13 cellular contexts compared by ENCODE assay signal in the genomic region with DNA sequence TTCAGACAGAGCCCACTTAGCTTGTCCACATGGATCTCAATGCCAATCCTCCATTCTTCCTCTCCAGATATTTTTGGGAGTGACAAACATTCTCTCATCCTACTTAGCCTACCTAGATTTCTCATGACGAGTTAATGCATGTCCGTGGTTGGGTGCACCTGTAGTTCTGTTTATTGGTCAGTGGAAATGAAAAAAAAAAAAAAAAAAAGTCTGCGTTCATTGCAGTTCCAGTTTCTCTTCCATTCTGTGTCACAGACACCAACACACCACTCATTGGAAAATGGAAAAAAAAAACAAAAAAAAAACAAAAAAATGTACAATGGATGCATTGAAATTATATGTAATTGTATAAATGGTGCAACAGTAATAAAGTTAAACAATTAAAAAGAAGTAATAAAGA. TPM values are rescaled to one million over a fixed set of nuclear protein-coding genes. Genes with fewer than 3 reads are reported as not detected.
DNase-seq lines count a peak whose midpoint lies in the region; ATAC-seq and TF ChIP-seq lines count a peak whose summit lies in the region.
"Had no signal": no experiment of that assay in that cellular context is flagged by ENCODE, and none has a peak within 500 bp of the region (broad histone marks: within the 10 kb centered on the region; RNA-seq: fewer than 3 reads in every experiment).

No MANE protein-coding gene starts in this region.

- no peak overlapping the region for H3K4me3 ChIP-seq in MG63

- H3K36me3 Mint-ChIP-seq in glutamatergic neuron (ENCODE audit: unreplicated experiment), result peaks cover 9% of the 10 kb centered on the region
- H3K36me3 Mint-ChIP-seq in activated CD8-positive, alpha-beta memory T cell treated with anti-CD3 and anti-CD28 coated beads, Interleukin-2, amount 10 ng/mL, durations not matched to agents 7 days and 5 days, result no peaks in the 10 kb centered on the region

- TF ChIP-seq CTCF in glutamatergic neuron (IDR thresholded peaks at IDR 0.05; ENCODE audit: partially characterized antibody, unreplicated experiment), result no peak

- intact Hi-C loops in posterior cingulate gyrus (cut with DNase I), result no loop called here

- H3K27ac Mint-ChIP-seq in glutamatergic neuron (ENCODE audit: unreplicated experiment), result no peak overlapping the region
- H3K27ac Mint-ChIP-seq in activated CD8-positive, alpha-beta memory T cell treated with anti-CD3 and anti-CD28 coated beads, Interleukin-2, amount 10 ng/mL, durations not matched to agents 7 days and 5 days, result no peak overlapping the region
- H3K27ac Mint-ChIP-seq: CD4-positive, alpha-beta T cell had no signal

- peak; percentile 84 for ATAC-seq in GM18870 (IDR thresholded peaks at IDR 0.05; ENCODE audit: unreplicated experiment)
- ATAC-seq in GM21529 (IDR thresholded peaks at IDR 0.05; ENCODE audit: unreplicated experiment), result peak; percentile 69
- peak; percentile 55 for ATAC-seq in HG03103 (IDR thresholded peaks at IDR 0.05; ENCODE audit: low read depth, unreplicated experiment)
- ATAC-seq in left lobe of liver, result no peak
- no peak for ATAC-seq in activated CD8-positive, alpha-beta memory T cell treated with anti-CD3 and anti-CD28 coated beads, Interleukin-2, amount 10 ng/mL, durations not matched to agents 7 days and 5 days

- CTCF ChIA-PET in activated CD8-positive, alpha-beta memory T cell treated with anti-CD3 and anti-CD28 coated beads, Interleukin-2, amount 10 ng/mL, durations not matched to agents 7 days and 5 days (lab: Charles Lee), result no interaction called here

- H3K36me3 ChIP-seq in MG63, result peaks cover 57% of the 10 kb centered on the region

- peaks cover 38% of the 10 kb centered on the region for H3K9me3 Mint-ChIP-seq in glutamatergic neuron (ENCODE audit: unreplicated experiment)
- no peaks in the 10 kb centered on the region for H3K9me3 Mint-ChIP-seq in activated CD8-positive, alpha-beta memory T cell treated with anti-CD3 and anti-CD28 coated beads, Interleukin-2, amount 10 ng/mL, durations not matched to agents 7 days and 5 days (ENCODE audit: low read depth)
- H3K9me3 Mint-ChIP-seq: CD4-positive, alpha-beta T cell had no signal

- no peaks in the 10 kb centered on the region for H3K27me3 ChIP-seq in MG63

- H3K9me3 ChIP-seq in MG63, result no peaks in the 10 kb centered on the region

- H3K4me3 Mint-ChIP-seq in glutamatergic neuron (ENCODE audit: unreplicated experiment), result peak overlapping the region; percentile 30
- H3K4me3 Mint-ChIP-seq in activated CD8-positive, alpha-beta memory T cell treated with anti-CD3 and anti-CD28 coated beads, Interleukin-2, amount 10 ng/mL, durations not matched to agents 7 days and 5 days, result no peak overlapping the region
- H3K4me3 Mint-ChIP-seq: CD4-positive, alpha-beta T cell had no signal

- H3K27me3 Mint-ChIP-seq in glutamatergic neuron (ENCODE audit: unreplicated experiment), result peaks cover 34% of the 10 kb centered on the region
- no peaks in the 10 kb centered on the region for H3K27me3 Mint-ChIP-seq in activated CD8-positive, alpha-beta memory T cell treated with anti-CD3 and anti-CD28 coated beads, Interleukin-2, amount 10 ng/mL, durations not matched to agents 7 days and 5 days
- H3K27me3 Mint-ChIP-seq: CD4-positive, alpha-beta T cell had no signal

- DNase-seq in glutamatergic neuron (no peak), left lobe of liver (ENCODE audit: low spot score) (no peak), MG63 (no peak), posterior cingulate gyrus (no peak)
- no peak for DNase-seq in activated CD8-positive, alpha-beta memory T cell treated with anti-CD3 and anti-CD28 coated beads, Interleukin-2, amount 10 ng/mL, durations not matched to agents 7 days and 5 days
- DNase-seq: activated T-cell treated with anti-CD3 and anti-CD28 coated beads, Interleukin-2, amount 50 U/mL, for 1 hour; CD4-positive, alpha-beta T cell; effector memory CD4-positive, alpha-beta T cell; NCI-H146; stimulated activated CD4-positive, alpha-beta T cell treated with anti-CD3 and anti-CD28 coated beads, Interleukin-2, amount 100 ng/mL, for 48 hours had no signal

- H3K4me1 Mint-ChIP-seq in glutamatergic neuron (ENCODE audit: low read depth, unreplicated experiment), result peaks cover 38% of the 10 kb centered on the region
- no peaks in the 10 kb centered on the region for H3K4me1 Mint-ChIP-seq in activated CD8-positive, alpha-beta memory T cell treated with anti-CD3 and anti-CD28 coated beads, Interleukin-2, amount 10 ng/mL, durations not matched to agents 7 days and 5 days

RNA-seq across cellular contexts. Expression of gene BASP1, which starts 59.0 kb away (rescaled TPM):
- total RNA-seq in glutamatergic neuron (ENCODE audit: unreplicated experiment), result 832 TPM
- 3.4 TPM for total RNA-seq in left lobe of liver
- 543 and 644 TPM in 2 replicates for total RNA-seq in MG63 (2014; rRNA removed; shearing (Covaris generic); ENCODE audit: low replicate concordance)
- under 1 TPM in 1 of 2 experiments, not detected in 1; 0.75 TPM for total RNA-seq in activated CD8-positive, alpha-beta memory T cell treated with anti-CD3 and anti-CD28 coated beads, Interleukin-2, amount 10 ng/mL, durations not matched to agents 7 days and 5 days

Comparison
In these comparisons a context has a peak if more than half of its experiments do, and no peak if none do; other contexts are left out.
1. ATAC-seq: peak in GM18870 (single experiment), GM21529 (single experiment) and HG03103 (single experiment); none in left lobe of liver (single experiment) and activated CD8-positive, alpha-beta memory T cell treated with anti-CD3 and anti-CD28 coated beads, Interleukin-2, amount 10 ng/mL, durations not matched to agents 7 days and 5 days (single experiment).
2. RNA of gene BASP1, which starts 59.0 kb away (total RNA-seq): 832 TPM in glutamatergic neuron (single experiment) and 543 to 644 TPM in MG63; 3.4 TPM in left lobe of liver (single experiment) and 0.75 TPM in activated CD8-positive, alpha-beta memory T cell treated with anti-CD3 and anti-CD28 coated beads, Interleukin-2, amount 10 ng/mL, durations not matched to agents 7 days and 5 days; every median in the first group is over 100 times any median in the second.